ENCODE assay signal across 8 cellular contexts in genomic region chr1:26035203-26035958, GRCh38. TPM values are rescaled to one million over a fixed set of nuclear protein-coding genes. Genes with fewer than 3 reads are reported as not detected.
A peak's percentile ranks its signal among the peaks of the same experiment; 100 is the strongest.
DNase-seq lines count a peak whose midpoint lies in the region; ATAC-seq and TF ChIP-seq lines count a peak whose summit lies in the region.

No MANE protein-coding gene starts in this region.

- CTCF ChIA-PET in mammary epithelial cell (lab: Charles Lee; ENCODE audit: low non-redundant PET), result interaction anchor here (0.6 to 1.0 kb wide), 3 partner anchors 109 to 140 kb away, joined by 3 to 7 read pairs (median 3); no protein-coding TSS in a partner anchor

- dilution Hi-C loops in mammary epithelial cell (cut with HindIII; ENCODE audit: low sequenced_read_pairs), result no loop called here

- WGBS in mammary epithelial cell (ENCODE audit: low coverage, missing lambda C conversion rate), result under 1% methylated on average over 24 of the region's 60 CpGs

- H3K4me1 ChIP-seq in mammary epithelial cell (ENCODE audit: insufficient read depth, low read length), result peaks cover 20% of the 10 kb centered on the region

- H3K4me2 ChIP-seq in mammary epithelial cell (ENCODE audit: insufficient read depth, low read depth, low read length), result peak overlapping the region; percentile 100

- TF ChIP-seq CTCF in WERI-Rb-1 (IDR thresholded peaks at IDR 0.05; ENCODE audit: low read depth, low read length) (peak; percentile 28; the same call in 1 of the 2 replicates), mammary epithelial cell (conservative IDR thresholded peaks at IDR 0.05 in 1 of 2, IDR thresholded peaks at IDR 0.05 in 1 of 2; ENCODE audit: extremely low read depth in 1 of 2, insufficient read depth in 1 of 2, low read depth in 1 of 2, low read length in 2 of 2) (no peak)

- intact Hi-C loops in mammary epithelial cell (cut with micrococcal nuclease), result loop anchor here (1.0 to 5.0 kb wide), 4 partner anchors 59 to 285 kb away; partner anchors contain the start of gene CEP85

- peak overlapping the region; percentile 93 for H3K4me3 ChIP-seq in WERI-Rb-1 (ENCODE audit: low read depth, low read length)
- peak overlapping the region; percentile 75 to 91 (median 90) for H3K4me3 ChIP-seq in mammary epithelial cell (replicated peaks in 1 of 3; ENCODE audit: insufficient read depth in 1 of 3, low read depth in 2 of 3, low read length in 3 of 3)
- H3K4me3 ChIP-seq in skin epidermis, result peak overlapping the region; percentile 60 to 89 (median 69)

- DNase-seq in 8988T (peak; percentile 93), NCI-H2171 (lab: John Stamatoyannopoulos, UW) (peak; percentile 98), WERI-Rb-1 (peak; percentile 96), mammary epithelial cell (peak; percentile 86), iPS-NIHi11 (ENCODE audit: low spot score) (peak; percentile 100)

- no TSS peak for BruUV-seq in mammary epithelial cell (replicated peaks; lab: Mats Ljungman, UMichigan)

- in situ Hi-C loops in mammary epithelial cell (cut with MboI; ENCODE audit: low sequenced_read_pairs in 2 of 2), result loop anchor here in 1 of 2 donors (25.0 kb wide), 1 partner anchor 127 kb away; the partner anchor contains the start of genes C1orf232, FAM110D, ZNF593 and ZNF593OS

- peak overlapping the region; percentile 100 for H2AFZ ChIP-seq in mammary epithelial cell (ENCODE audit: low read depth, low read length)

- peak overlapping the region; percentile 38 for H3K9ac ChIP-seq in mammary epithelial cell (ENCODE audit: insufficient read depth, low read length)

- H3K9me3 ChIP-seq in WERI-Rb-1 (ENCODE audit: severe bottlenecking), result no peaks in the 10 kb centered on the region
- no peaks in the 10 kb centered on the region for H3K9me3 ChIP-seq in mammary epithelial cell (replicated peaks; ENCODE audit: insufficient read depth, low read length)

- H3K27ac ChIP-seq in WERI-Rb-1 (peak overlapping the region; percentile 72), mammary epithelial cell (ENCODE audit: insufficient read depth, low read depth, low read length) (no peak overlapping the region), skin epidermis (peak overlapping the region in 15 of 21 experiments; percentile 32 to 85 (median 72))

- peak; percentile 78 for ATAC-seq in GM18858 (IDR thresholded peaks at IDR 0.05; ENCODE audit: unreplicated experiment)
- peak; percentile 61 for ATAC-seq in HG03097 (IDR thresholded peaks at IDR 0.05; ENCODE audit: low FRiP score, unreplicated experiment)

- no peaks in the 10 kb centered on the region for H4K20me1 ChIP-seq in mammary epithelial cell (ENCODE audit: insufficient read depth, low read length)

- no peaks in the 10 kb centered on the region for H3K27me3 ChIP-seq in WERI-Rb-1 (ENCODE audit: insufficient read depth, low read depth, severe bottlenecking)
- no peaks in the 10 kb centered on the region for H3K27me3 ChIP-seq in mammary epithelial cell (ENCODE audit: insufficient read depth, low read length)

- H3K36me3 ChIP-seq in WERI-Rb-1, result no peaks in the 10 kb centered on the region
- H3K36me3 ChIP-seq in mammary epithelial cell (ENCODE audit: insufficient read depth, low read length), result no peaks in the 10 kb centered on the region

- H3K79me2 ChIP-seq in mammary epithelial cell (ENCODE audit: insufficient read depth, low read length), result no peaks in the 10 kb centered on the region

RNA-seq across cellular contexts. Expression of gene SLC30A2, which starts 10.5 kb away (rescaled TPM):
- under 1 TPM in 1 of 2 donors, not detected in 1; under 0.01 TPM for total RNA-seq in mammary epithelial cell
- not detected for polyA plus RNA-seq in mammary epithelial cell
- not detected for polyA minus RNA-seq in mammary epithelial cell

RNA-seq across cellular contexts. Expression of gene EXTL1, which starts 13.8 kb away (rescaled TPM):
- total RNA-seq in mammary epithelial cell, result 1 to 10 TPM in 1 of 2 donors, under 1 TPM in 1; 0.16 to 6.8 TPM
- polyA plus RNA-seq in mammary epithelial cell, result 0.22 TPM
- polyA minus RNA-seq in mammary epithelial cell, result not detected

RNA-seq across cellular contexts. Expression of gene TRIM63, which starts 32.0 kb away (rescaled TPM):
- not detected for total RNA-seq in mammary epithelial cell
- polyA plus RNA-seq in mammary epithelial cell, result not detected
- not detected for polyA minus RNA-seq in mammary epithelial cell

RNA-seq across cellular contexts. Expression of gene PAFAH2, which starts 37.5 kb away (rescaled TPM):
- 10 to 100 TPM; 15.1 to 17.2 TPM for total RNA-seq in mammary epithelial cell
- polyA plus RNA-seq in mammary epithelial cell, result 11.6 TPM
- 14.1 TPM for polyA minus RNA-seq in mammary epithelial cell
